Comparison of ENCODE assay signal across 10 cellular contexts in genomic region chr11:110373061-110373702, GRCh38. TPM values are rescaled to one million over a fixed set of nuclear protein-coding genes. Genes with fewer than 3 reads are reported as not detected.
DNase-seq lines count a peak whose midpoint lies in the region; ATAC-seq and TF ChIP-seq lines count a peak whose summit lies in the region.
"Had no signal": no experiment of that assay in that cellular context is flagged by ENCODE, and none has a peak within 500 bp of the region (broad histone marks: within the 10 kb centered on the region; RNA-seq: fewer than 3 reads in every experiment).

No MANE protein-coding gene starts in this region.

- no peaks in the 10 kb centered on the region for H3K36me3 ChIP-seq in PC-3 (ENCODE audit: low read depth, low read length)

- peaks cover 21% of the 10 kb centered on the region for H3K4me1 ChIP-seq in PC-3 (ENCODE audit: insufficient read depth, low read length)

- TF ChIP-seq CTCF in PC-3 (conservative IDR thresholded peaks at IDR 0.05; ENCODE audit: low read depth, low read length): no peak

- peak; percentile 87 for ATAC-seq in HG02610 (IDR thresholded peaks at IDR 0.05; ENCODE audit: unreplicated experiment)
- no peak for ATAC-seq in PC-3

- H4K20me1 ChIP-seq in PC-3 (ENCODE audit: low read length): no peaks in the 10 kb centered on the region

- H3K79me2 ChIP-seq in PC-3 (ENCODE audit: low read length): no peaks in the 10 kb centered on the region

- no TSS peak for BruUV-seq in PC-3 (replicated peaks; lab: Mats Ljungman, UMichigan)

- no peaks in the 10 kb centered on the region for H3K27me3 ChIP-seq in PC-3 (ENCODE audit: low read length)

- POLR2A ChIA-PET in PC-3 (lab: Charles Lee; ENCODE audit: unreplicated experiment): no interaction called here

- peak overlapping the region; percentile 40 for H3K4me2 ChIP-seq in PC-3 (ENCODE audit: low read length)

- intact Hi-C loops in PC-3 (cut with micrococcal nuclease): no loop called here

- CTCF ChIA-PET in PC-3 (lab: Charles Lee): no interaction called here

- H3K9me3 ChIP-seq in PC-3 (ENCODE audit: low read length): no peaks in the 10 kb centered on the region

- peak; percentile 44 for DNase-seq in NOMO-1 treated with DMSO at 0.1 percent for 48 hours (lab: John Stamatoyannopoulos, UW; ENCODE audit: unreplicated experiment)
- no peak for DNase-seq in NOMO-1 treated with dmso at 0.1 percent for 144 hours (lab: John Stamatoyannopoulos, UW; ENCODE audit: unreplicated experiment)
- peak; percentile 64 for DNase-seq in PC-3
- peak; percentile 10 to 22 for DNase-seq in lung microvascular endothelial cell (ENCODE audit: low read depth in 2 of 2)
- DNase-seq in DMS 273 (lab: John Stamatoyannopoulos, UW; ENCODE audit: unreplicated experiment): no peak
- DNase-seq in NCI-H2029 treated with DMSO at 0.1 percent for 48 hours (lab: John Stamatoyannopoulos, UW): no peak
- no peak for DNase-seq in DMS153 treated with DMSO at 0.1 percent for 48 hours (lab: John Stamatoyannopoulos, UW; ENCODE audit: unreplicated experiment)
- DNase-seq: activated B cell treated with CpG ODN at 0.5 μM for 24 hours had no signal

- no peaks in the 10 kb centered on the region for H3K9me2 ChIP-seq in PC-3 (replicated peaks; ENCODE audit: low read length)

- no peak overlapping the region for H3K4me3 ChIP-seq in PC-3 (ENCODE audit: low read length)

- peaks cover 8% of the 10 kb centered on the region for H3F3A ChIP-seq in PC-3 (ENCODE audit: low read length, unreplicated experiment)

- H3K27ac ChIP-seq in PC-3 (ENCODE audit: low read length): no peak overlapping the region
- H3K27ac ChIP-seq: 22Rv1 had no signal

- peak overlapping the region; percentile 26 for H2AFZ ChIP-seq in PC-3 (ENCODE audit: low read length)

- H3K9ac ChIP-seq in PC-3 (ENCODE audit: low read length): no peak overlapping the region

RNA-seq across cellular contexts. Expression of gene FDX1, which starts 56.6 kb away (rescaled TPM):
- 14.8 and 16.6 TPM in 2 replicates for total RNA-seq in PC-3 (2014; rRNA removed)
- total RNA-seq in lung microvascular endothelial cell: 8.3 and 8.5 TPM in 2 replicates

Comparison
In these comparisons a context has a peak if more than half of its experiments do, and no peak if none do; other contexts are left out.
1. DNase-seq: peak in NOMO-1 treated with DMSO at 0.1 percent for 48 hours (single experiment), PC-3 (single experiment) and lung microvascular endothelial cell (2 of 2); none in NOMO-1 treated with dmso at 0.1 percent for 144 hours (single experiment), DMS 273 (single experiment), NCI-H2029 treated with DMSO at 0.1 percent for 48 hours (single experiment) and DMS153 treated with DMSO at 0.1 percent for 48 hours (single experiment).